ENCODE assay signal across 8 cellular contexts in the genomic region with DNA sequence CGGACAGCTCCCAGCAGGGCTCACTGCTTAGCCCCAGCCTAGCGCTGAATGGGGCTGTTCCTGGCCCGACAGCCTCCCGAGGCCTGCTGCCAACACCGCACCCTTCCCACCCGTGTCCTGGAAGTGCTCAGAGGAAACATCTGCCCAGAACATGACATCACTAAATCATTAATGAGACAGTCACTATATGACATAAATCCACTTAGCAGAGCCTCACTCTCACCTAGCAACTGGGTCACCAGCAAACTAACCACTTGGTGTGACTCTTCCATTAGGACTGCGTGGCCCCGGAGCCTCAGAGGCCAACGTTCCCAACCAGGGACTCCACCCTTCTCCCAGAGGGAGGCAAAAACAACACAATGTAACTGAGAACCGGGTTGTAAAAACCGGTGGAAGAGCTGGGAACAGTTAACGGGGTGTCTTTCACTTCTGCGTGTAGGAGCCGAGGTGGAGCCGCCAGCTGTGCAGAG. TPM values are rescaled to one million over a fixed set of nuclear protein-coding genes. Genes with fewer than 3 reads are reported as not detected.
DNase-seq lines count a peak whose midpoint lies in the region; ATAC-seq and TF ChIP-seq lines count a peak whose summit lies in the region.
"Not testable (repeated sequence)": the region's sequence is repeated elsewhere in the genome, so short reads cannot be mapped to it uniquely, and the experiment has no call there.

No MANE protein-coding gene starts in this region.

- H4K20me1 ChIP-seq in IMR-90 (ENCODE audit: insufficient read depth, low read length), result not testable (repeated sequence)

- not testable (repeated sequence) for H3K36me3 Mint-ChIP-seq in type B pancreatic cell

- 52% methylated on average over 5 of the region's 15 CpGs; no CpG with 5 or more reads in 1 of the 2 experiments for WGBS in IMR-90 (ENCODE audit: extremely low coverage in 2 of 2, insufficient read length in 1 of 2), 2 experiments

- H3K27ac Mint-ChIP-seq in type B pancreatic cell, result peak overlapping the region; percentile 77

- H3K4me1 ChIP-seq in IMR-90 (ENCODE audit: control insufficient read depth, insufficient read depth, low read length), result not testable (repeated sequence)

- H3K14ac ChIP-seq in IMR-90 (replicated peaks; ENCODE audit: low read depth, low read length), result not testable (repeated sequence)

- not testable (repeated sequence) for H4K5ac ChIP-seq in IMR-90 (ENCODE audit: low read depth, low read length)

- H3K9me1 ChIP-seq in IMR-90 (ENCODE audit: insufficient read depth, low read length), result not testable (repeated sequence)

- not testable (repeated sequence) for TF ChIP-seq POLR2A in IMR-90 (IDR thresholded peaks at IDR 0.05; ENCODE audit: low read depth, low read length)

- dilution Hi-C loops in IMR-90 (cut with HindIII; ENCODE audit: low sequenced_read_pairs, unreplicated experiment), result not testable (repeated sequence)

- not testable (repeated sequence) for H3K9me3 ChIP-seq in IMR-90 (ENCODE audit: control insufficient read depth, insufficient read depth, low read length)

- in situ Hi-C loops in IMR-90 (cut with MboI; ENCODE audit: low sequenced_read_pairs), result not testable (repeated sequence)

- not testable (repeated sequence) for H2AK9ac ChIP-seq in IMR-90 (replicated peaks; ENCODE audit: low read depth, low read length, poor library complexity)

- H3K4me3 ChIP-seq in IMR-90 (ENCODE audit: insufficient read depth, low read depth, low read length), result not testable (repeated sequence)

- not testable (repeated sequence) for TF ChIP-seq RAD21 in IMR-90 (IDR thresholded peaks at IDR 0.05; ENCODE audit: low read length)

- POLR2A ChIA-PET in IMR-90 (lab: Charles Lee; ENCODE audit: unreplicated experiment), result not testable (repeated sequence)

- H3K18ac ChIP-seq in IMR-90 (ENCODE audit: low read depth, low read length), result not testable (repeated sequence)

- peaks cover 15% of the 10 kb centered on the region for H3K4me1 Mint-ChIP-seq in type B pancreatic cell (ENCODE audit: unreplicated experiment)

- H3K9me3 Mint-ChIP-seq in type B pancreatic cell, result not testable (repeated sequence)

- H2AK5ac ChIP-seq in IMR-90 (ENCODE audit: low read depth, low read length), result not testable (repeated sequence)

- CTCF ChIA-PET in IMR-90 (lab: Yijun Ruan, JAX), result not testable (repeated sequence)

- H3K36me3 ChIP-seq in IMR-90 (ENCODE audit: control insufficient read depth, insufficient read depth, low read length), result not testable (repeated sequence)

- H2BK5ac ChIP-seq in IMR-90 (ENCODE audit: low read depth, low read length, poor library complexity, severe bottlenecking), result not testable (repeated sequence)

- DNase-seq in COLO668 (lab: John Stamatoyannopoulos, UW; ENCODE audit: unreplicated experiment) (peak; percentile 45), IMR-90 (peak; percentile 64), SHP77 treated with DMSO at 0.1 percent for 48 hours (lab: John Stamatoyannopoulos, UW) (peak; percentile 37), dermis blood vessel endothelial cell (peak; percentile 96), glomerular visceral epithelial cell (ENCODE audit: extremely low spot score) (peak; percentile 32), left kidney (ENCODE audit: low read depth, low spot score) (peak; percentile 64), posterior vena cava (ENCODE audit: low spot score) (peak; percentile 95)
- DNase-seq in type B pancreatic cell (ENCODE audit: extremely low spot score, unreplicated experiment), result not testable (repeated sequence)

- not testable (repeated sequence) for H2BK15ac ChIP-seq in IMR-90 (ENCODE audit: low read depth, low read length)

- BruUV-seq in IMR-90 (replicated peaks; lab: Mats Ljungman, UMichigan), result not testable (repeated sequence)

- not testable (repeated sequence) for H2BK120ac ChIP-seq in IMR-90 (ENCODE audit: low read depth, low read length)

- H3K4me2 ChIP-seq in IMR-90 (ENCODE audit: low read depth, low read length), result not testable (repeated sequence)

- not testable (repeated sequence) for H3K27ac ChIP-seq in IMR-90 (ENCODE audit: insufficient read depth, low read length)

- H3K9ac ChIP-seq in IMR-90 (ENCODE audit: low read depth, low read length), result not testable (repeated sequence)

- not testable (repeated sequence) for H3K79me1 ChIP-seq in IMR-90 (ENCODE audit: low read depth in 1 of 2, low read length in 2 of 2)

- H2BK20ac ChIP-seq in IMR-90 (ENCODE audit: low read depth, low read length), result not testable (repeated sequence)

- not testable (repeated sequence) for H2AFZ ChIP-seq in IMR-90 (replicated peaks; ENCODE audit: low read length, poor library complexity)

- not testable (repeated sequence) for H3K23ac ChIP-seq in IMR-90 (ENCODE audit: low read depth, low read length)

- not testable (repeated sequence) for H3K4me3 Mint-ChIP-seq in type B pancreatic cell

- not testable (repeated sequence) for TF ChIP-seq CTCF in IMR-90 (conservative IDR thresholded peaks at IDR 0.05; ENCODE audit: low read depth, low read length); type B pancreatic cell (conservative IDR thresholded peaks at IDR 0.05)

- H3K27me3 Mint-ChIP-seq in type B pancreatic cell, result not testable (repeated sequence)

- H4K8ac ChIP-seq in IMR-90 (ENCODE audit: low read depth in 2 of 2, low read length in 2 of 2), result not testable (repeated sequence)

- not testable (repeated sequence) for ATAC-seq in IMR-90 (ENCODE audit: low read depth)

- H3K4ac ChIP-seq in IMR-90 (ENCODE audit: low read depth, low read length), result not testable (repeated sequence)

- not testable (repeated sequence) for H3K56ac ChIP-seq in IMR-90 (ENCODE audit: extremely low read depth, insufficient read depth, low read length)

- intact Hi-C loops in IMR-90 (cut with micrococcal nuclease); posterior vena cava (cut with DNase I): not testable (repeated sequence)

- H4K91ac ChIP-seq in IMR-90 (ENCODE audit: insufficient read depth, low read depth, low read length), result not testable (repeated sequence)

- H3K27me3 ChIP-seq in IMR-90 (ENCODE audit: control insufficient read depth, insufficient read depth, low read length), result not testable (repeated sequence)

RNA-seq across cellular contexts. Expression of gene PACSIN2, which starts 21.4 kb away (rescaled TPM):
- total RNA-seq in IMR-90 (2012; rRNA removed) (98.0 and 118 TPM in 2 replicates), dermis blood vessel endothelial cell (68.9 and 93.6 TPM in 2 replicates), posterior vena cava (10 to 100 TPM; 71.8 to 85.6 TPM), type B pancreatic cell (ENCODE audit: low replicate concordance) (53.4 and 89.1 TPM in 2 replicates)
- 85.0 and 92.2 TPM in 2 replicates for polyA plus RNA-seq in IMR-90 (2012; rRNA removed)
- 72.9 and 85.4 TPM in 2 replicates for polyA plus RNA-seq in IMR-90 (2012; cell fraction: cytosol; rRNA removed)
- polyA plus RNA-seq in IMR-90 (2012; cell fraction: nucleus; rRNA removed; ENCODE audit: low replicate concordance), result 56.7 and 72.6 TPM in 2 replicates

RNA-seq across cellular contexts. Expression of gene TTLL1, which starts 52.9 kb away (rescaled TPM):
- total RNA-seq in IMR-90 (2012; rRNA removed), result 9.7 and 10.8 TPM in 2 replicates
- polyA plus RNA-seq in IMR-90 (2012; rRNA removed), result 12.7 and 13.2 TPM in 2 replicates
- 10.6 and 14.0 TPM in 2 replicates for polyA plus RNA-seq in IMR-90 (2012; cell fraction: cytosol; rRNA removed)
- polyA plus RNA-seq in IMR-90 (2012; cell fraction: nucleus; rRNA removed; ENCODE audit: low replicate concordance), result 5.5 and 9.0 TPM in 2 replicates
- 9.9 and 11.1 TPM in 2 replicates for total RNA-seq in dermis blood vessel endothelial cell
- 1 to 10 TPM; 5.0 to 7.2 TPM for total RNA-seq in posterior vena cava
- 11.0 and 16.9 TPM in 2 replicates for total RNA-seq in type B pancreatic cell (ENCODE audit: low replicate concordance)
